ENCODE assay signal across 1 cellular context in the genomic region with DNA sequence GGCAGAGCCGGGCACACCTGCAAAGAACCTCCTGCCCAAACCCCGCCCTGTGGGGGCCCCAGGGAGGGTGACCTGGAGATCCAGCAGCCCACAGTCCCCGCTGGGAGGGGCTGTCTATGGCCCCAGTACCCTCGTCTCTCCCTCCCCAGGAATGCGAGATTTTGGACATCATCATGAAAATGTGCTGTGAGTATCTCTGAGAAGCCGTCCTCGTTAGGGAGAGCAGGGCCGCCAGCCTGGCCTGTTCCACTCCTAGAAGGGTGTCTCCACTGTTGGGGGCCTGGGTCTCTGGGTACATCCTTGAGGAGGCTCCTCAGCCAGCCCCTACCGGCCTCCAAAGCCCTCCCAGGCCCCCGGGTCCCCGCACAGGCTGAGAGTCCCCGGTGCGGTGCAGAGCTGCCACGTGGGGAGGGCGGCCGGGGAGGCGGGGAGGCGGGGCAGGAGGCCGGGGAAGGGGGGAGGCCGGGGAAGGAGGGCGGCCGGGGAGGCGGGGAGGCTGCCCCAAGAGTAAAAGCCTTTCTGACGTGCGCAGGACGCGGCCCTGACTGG.
TF ChIP-seq lines count a peak whose summit lies in the region.

No MANE protein-coding gene starts in this region.

TF ChIP-seq in SK-N-SH, 30 proteins besides CTCF, POLR2A, EP300 and RAD21 (continued from another document):
- no peak for TF ChIP-seq FOSL2 (IDR thresholded peaks at IDR 0.05; ENCODE audit: borderline replicate concordance, low read depth)
- no peak for TF ChIP-seq EZH2phosphoT487 (IDR thresholded peaks at IDR 0.05; ENCODE audit: borderline replicate concordance, low read depth)
- no peak for TF ChIP-seq RXRA (IDR thresholded peaks at IDR 0.05; ENCODE audit: borderline replicate concordance, low read depth)
- TF ChIP-seq, protein P1, sequence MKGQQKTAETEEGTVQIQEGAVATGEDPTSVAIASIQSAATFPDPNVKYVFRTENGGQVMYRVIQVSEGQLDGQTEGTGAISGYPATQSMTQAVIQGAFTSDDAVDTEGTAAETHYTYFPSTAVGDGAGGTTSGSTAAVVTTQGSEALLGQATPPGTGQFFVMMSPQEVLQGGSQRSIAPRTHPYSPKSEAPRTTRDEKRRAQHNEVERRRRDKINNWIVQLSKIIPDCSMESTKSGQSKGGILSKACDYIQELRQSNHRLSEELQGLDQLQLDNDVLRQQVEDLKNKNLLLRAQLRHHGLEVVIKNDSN (IDR thresholded peaks at IDR 0.05; ENCODE audit: borderline replicate concordance, low read depth) = no peak
- no peak for TF ChIP-seq MXI1 (IDR thresholded peaks at IDR 0.05; ENCODE audit: low read depth, low read length)
- TF ChIP-seq, protein P2, sequence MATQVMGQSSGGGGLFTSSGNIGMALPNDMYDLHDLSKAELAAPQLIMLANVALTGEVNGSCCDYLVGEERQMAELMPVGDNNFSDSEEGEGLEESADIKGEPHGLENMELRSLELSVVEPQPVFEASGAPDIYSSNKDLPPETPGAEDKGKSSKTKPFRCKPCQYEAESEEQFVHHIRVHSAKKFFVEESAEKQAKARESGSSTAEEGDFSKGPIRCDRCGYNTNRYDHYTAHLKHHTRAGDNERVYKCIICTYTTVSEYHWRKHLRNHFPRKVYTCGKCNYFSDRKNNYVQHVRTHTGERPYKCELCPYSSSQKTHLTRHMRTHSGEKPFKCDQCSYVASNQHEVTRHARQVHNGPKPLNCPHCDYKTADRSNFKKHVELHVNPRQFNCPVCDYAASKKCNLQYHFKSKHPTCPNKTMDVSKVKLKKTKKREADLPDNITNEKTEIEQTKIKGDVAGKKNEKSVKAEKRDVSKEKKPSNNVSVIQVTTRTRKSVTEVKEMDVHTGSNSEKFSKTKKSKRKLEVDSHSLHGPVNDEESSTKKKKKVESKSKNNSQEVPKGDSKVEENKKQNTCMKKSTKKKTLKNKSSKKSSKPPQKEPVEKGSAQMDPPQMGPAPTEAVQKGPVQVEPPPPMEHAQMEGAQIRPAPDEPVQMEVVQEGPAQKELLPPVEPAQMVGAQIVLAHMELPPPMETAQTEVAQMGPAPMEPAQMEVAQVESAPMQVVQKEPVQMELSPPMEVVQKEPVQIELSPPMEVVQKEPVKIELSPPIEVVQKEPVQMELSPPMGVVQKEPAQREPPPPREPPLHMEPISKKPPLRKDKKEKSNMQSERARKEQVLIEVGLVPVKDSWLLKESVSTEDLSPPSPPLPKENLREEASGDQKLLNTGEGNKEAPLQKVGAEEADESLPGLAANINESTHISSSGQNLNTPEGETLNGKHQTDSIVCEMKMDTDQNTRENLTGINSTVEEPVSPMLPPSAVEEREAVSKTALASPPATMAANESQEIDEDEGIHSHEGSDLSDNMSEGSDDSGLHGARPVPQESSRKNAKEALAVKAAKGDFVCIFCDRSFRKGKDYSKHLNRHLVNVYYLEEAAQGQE (IDR thresholded peaks at IDR 0.05; ENCODE audit: low read depth, low read length) = no peak
